Comparison of ENCODE assay signal across 25 cellular contexts in genomic region chr3:58251653-58252052, GRCh38. TPM values are rescaled to one million over a fixed set of nuclear protein-coding genes. Genes with fewer than 3 reads are reported as not detected.
DNase-seq lines count a peak whose midpoint lies in the region; ATAC-seq and TF ChIP-seq lines count a peak whose summit lies in the region.
"Had no signal": no experiment of that assay in that cellular context is flagged by ENCODE, and none has a peak within 500 bp of the region (broad histone marks: within the 10 kb centered on the region; RNA-seq: fewer than 3 reads in every experiment).

No MANE protein-coding gene starts in this region.

- H3K4me1 ChIP-seq in breast epithelium (no peaks in the 10 kb centered on the region), rectal smooth muscle tissue (ENCODE audit: control insufficient read depth, insufficient read depth, low read length) (peaks cover 17% of the 10 kb centered on the region), colonic mucosa (peaks cover 4% of the 10 kb centered on the region), psoas muscle (no peaks in the 10 kb centered on the region)
- H3K4me1 ChIP-seq: left lung, pancreas, SJSA1, tibial artery had no signal

- peak; percentile 56 for DNase-seq in G401 (ENCODE audit: low spot score)
- peak; percentile 78 for DNase-seq in LNCaP clone FGC (ENCODE audit: low read depth)
- DNase-seq in breast epithelium (ENCODE audit: low spot score in 2 of 2), result no peak
- no peak for DNase-seq in activated gamma-delta T cell treated with Interleukin-2 at 50 U/mL for 16 hours
- DNase-seq in colonic mucosa, result no peak
- no peak for DNase-seq in psoas muscle
- DNase-seq: activated CD4-positive, alpha-beta T cell treated with anti-CD3 and anti-CD28 coated beads for 36 hours; brain microvascular endothelial cell; effector memory CD8-positive, alpha-beta T cell; esophagus squamous epithelium; hypothalamus; Kasumi-1; left lung; natural killer cell; NCI-H1048; NCI-H2029; NCI-H524 treated with DMSO at 0.1 percent for 48 hours; pancreas; stimulated activated CD8-positive, alpha-beta memory T cell treated with anti-CD3 and anti-CD28 coated beads, Interleukin-4, amount 100 ng/mL, for 48 hours; stomach; T-helper 17 cell; tibial artery had no signal

- TF ChIP-seq POLR2A in breast epithelium (IDR thresholded peaks at IDR 0.05), result no peak

- TF ChIP-seq CTCF in LNCaP clone FGC (IDR thresholded peaks at IDR 0.05; ENCODE audit: control insufficient read depth, extremely low read depth, insufficient read depth) (no peak), breast epithelium (IDR thresholded peaks at IDR 0.05) (no peak), colonic mucosa (IDR thresholded peaks at IDR 0.05) (no peak), psoas muscle (IDR thresholded peaks at IDR 0.05) (no peak)

- H3K27ac ChIP-seq in breast epithelium, result peak overlapping the region; percentile 17 to 39
- H3K27ac ChIP-seq in rectal smooth muscle tissue (ENCODE audit: low read depth, low read length), result peak overlapping the region; percentile 67
- no peak overlapping the region for H3K27ac ChIP-seq in colonic mucosa
- no peak overlapping the region for H3K27ac ChIP-seq in psoas muscle
- H3K27ac ChIP-seq: brain microvascular endothelial cell, esophagus squamous epithelium, gastroesophageal sphincter, left lung, pancreas, SJSA1, stomach, tibial artery had no signal

- WGBS in psoas muscle, 3 donors, result 78 to 91% (median 85%) methylated on average over 3 of the region's 3 CpGs

- intact Hi-C loops in breast epithelium (cut with DNase I; ENCODE audit: low total_unique reads) (no loop called here), colonic mucosa (cut with DNase I) (no loop called here), psoas muscle (cut with DNase I) (no loop called here)

- no peaks in the 10 kb centered on the region for H3K27me3 ChIP-seq in breast epithelium
- H3K27me3 ChIP-seq in rectal smooth muscle tissue (ENCODE audit: control insufficient read depth, insufficient read depth, low read length), result no peaks in the 10 kb centered on the region
- H3K27me3 ChIP-seq in colonic mucosa, result no peaks in the 10 kb centered on the region
- no peaks in the 10 kb centered on the region for H3K27me3 ChIP-seq in psoas muscle (ENCODE audit: insufficient read depth in 3 of 3, low read length in 2 of 3)
- H3K27me3 ChIP-seq: brain microvascular endothelial cell, esophagus squamous epithelium, gastroesophageal sphincter, left lung, pancreas, SJSA1, stomach, tibial artery had no signal

- no peaks in the 10 kb centered on the region for H3K9me3 ChIP-seq in breast epithelium
- no peaks in the 10 kb centered on the region for H3K9me3 ChIP-seq in colonic mucosa
- no peaks in the 10 kb centered on the region for H3K9me3 ChIP-seq in psoas muscle
- H3K9me3 ChIP-seq: esophagus squamous epithelium, gastroesophageal sphincter, left lung, pancreas, SJSA1, stomach, tibial artery had no signal

- H3K36me3 ChIP-seq in breast epithelium (no peaks in the 10 kb centered on the region), rectal smooth muscle tissue (ENCODE audit: control insufficient read depth, insufficient read depth, low read length) (no peaks in the 10 kb centered on the region), colonic mucosa (no peaks in the 10 kb centered on the region), psoas muscle (ENCODE audit: insufficient read depth in 1 of 2, low read depth in 1 of 2) (peaks cover 0 to under 1% of the 10 kb centered on the region in 2 donors)
- H3K36me3 ChIP-seq: brain microvascular endothelial cell, pancreas, SJSA1 had no signal

- ATAC-seq in psoas muscle, result no peak
- ATAC-seq: activated CD4-positive, alpha-beta T cell treated with anti-CD3 and anti-CD28 coated beads for 36 hours; gastroesophageal sphincter; left lung; pancreas; T-helper 17 cell had no signal

- H3K9ac ChIP-seq in rectal smooth muscle tissue (ENCODE audit: low read length) (no peak overlapping the region), colonic mucosa (ENCODE audit: low read depth in 2 of 2, low read length in 2 of 2) (no peak overlapping the region)

- in situ Hi-C loops in G401 (cut with HindIII; ENCODE audit: low sequenced_read_pairs), result no loop called here

- no peak overlapping the region for H3K4me3 ChIP-seq in LNCaP clone FGC (ENCODE audit: low read depth, low read length)
- no peak overlapping the region for H3K4me3 ChIP-seq in breast epithelium
- peak overlapping the region; percentile 1 for H3K4me3 ChIP-seq in rectal smooth muscle tissue (ENCODE audit: low read length)
- H3K4me3 ChIP-seq in colonic mucosa, result no peak overlapping the region
- H3K4me3 ChIP-seq in psoas muscle, result no peak overlapping the region
- H3K4me3 ChIP-seq: esophagus squamous epithelium, gastroesophageal sphincter, left lung, pancreas, SJSA1, stomach, tibial artery had no signal

RNA-seq across cellular contexts. Expression of gene ABHD6, which starts 14.1 kb away (rescaled TPM):
- 15.0 and 17.2 TPM in 2 replicates for total RNA-seq in G401 (2014; rRNA removed; shearing (Covaris generic))
- 10 to 100 TPM; 10.2 to 22.2 (median 13.4) TPM for total RNA-seq in breast epithelium
- total RNA-seq in colonic mucosa, result 10 to 100 TPM; 16.5 to 24.5 TPM
- 1 to 10 TPM; 2.0 to 7.2 (median 5.1) TPM for total RNA-seq in psoas muscle
- 1 to 10 TPM; 1.7 to 5.7 (median 2.5) TPM for polyA plus RNA-seq in psoas muscle

RNA-seq across cellular contexts. Expression of gene DNASE1L3, which starts 40.9 kb away (rescaled TPM):
- not detected in 2 replicates for total RNA-seq in G401 (2014; rRNA removed; shearing (Covaris generic))
- total RNA-seq in breast epithelium (1 to 10 TPM in 2 of 3 donors, under 1 TPM in 1; 0.44 to 9.2 (median 5.6) TPM), colonic mucosa (1 to 10 TPM; 2.2 to 6.2 TPM), psoas muscle (1 to 10 TPM in 2 of 4 donors, under 1 TPM in 2; 0.57 to 1.4 (median 1.1) TPM)
- under 1 TPM; 0.18 to 0.73 (median 0.32) TPM for polyA plus RNA-seq in psoas muscle
- total RNA-seq: activated CD4-positive, alpha-beta T cell treated with anti-CD3 and anti-CD28 coated beads for 36 hours; SJSA1 had no signal

RNA-seq across cellular contexts. Expression of gene RPP14, which starts 54.4 kb away (rescaled TPM):
- total RNA-seq in G401 (2014; rRNA removed; shearing (Covaris generic)), result 17.0 and 25.1 TPM in 2 replicates
- total RNA-seq in breast epithelium (10 to 100 TPM in 2 of 3 donors, 1 to 10 TPM in 1; 6.2 to 11.0 (median 10.8) TPM), colonic mucosa (10 to 100 TPM; 17.8 to 19.5 TPM), psoas muscle (10 to 100 TPM; 24.9 to 35.0 (median 30.0) TPM)
- 10 to 100 TPM; 17.3 to 36.6 (median 23.2) TPM for polyA plus RNA-seq in psoas muscle

RNA-seq across cellular contexts. Expression of gene HTD2, which starts 54.7 kb away (rescaled TPM):
- total RNA-seq in G401 (2014; rRNA removed; shearing (Covaris generic)), result 7.3 and 19.6 TPM in 2 replicates
- total RNA-seq in breast epithelium (10 to 100 TPM; 10.6 to 19.6 (median 11.1) TPM), colonic mucosa (10 to 100 TPM in 1 of 2 donors, 1 to 10 TPM in 1; 9.6 to 13.6 TPM), psoas muscle (10 to 100 TPM; 12.0 to 17.9 (median 15.8) TPM)
- polyA plus RNA-seq in psoas muscle, result 10 to 100 TPM; 10.9 to 37.0 (median 12.5) TPM

Comparison
In these comparisons a context has a peak if more than half of its experiments do, and no peak if none do; other contexts are left out.
1. DNase-seq: peak in G401 (single experiment) and LNCaP clone FGC (single experiment); none in breast epithelium (0 of 2), activated gamma-delta T cell treated with Interleukin-2 at 50 U/mL for 16 hours (single experiment), colonic mucosa (single experiment) and psoas muscle (0 of 2).
2. H3K27ac ChIP-seq: peak in breast epithelium (2 of 2) and rectal smooth muscle tissue (single experiment); none in colonic mucosa (single experiment) and psoas muscle (single experiment).